In genomic region chr1:44740179-44740617, GRCh38 we compare ENCODE assay signal across 9 cellular contexts. TPM values are rescaled to one million over a fixed set of nuclear protein-coding genes. Genes with fewer than 3 reads are reported as not detected.
DNase-seq lines count a peak whose midpoint lies in the region; ATAC-seq and TF ChIP-seq lines count a peak whose summit lies in the region.
"Had no signal": no experiment of that assay in that cellular context is flagged by ENCODE, and none has a peak within 500 bp of the region (broad histone marks: within the 10 kb centered on the region; RNA-seq: fewer than 3 reads in every experiment).

No MANE protein-coding gene starts in this region.

- peaks cover 4 to 14% (median 9%) of the 10 kb centered on the region in 5 donors for H3K4me1 ChIP-seq in subcutaneous abdominal adipose tissue (ENCODE audit: control insufficient read depth in 5 of 5, insufficient read depth in 5 of 5, low read length in 5 of 5)

- peak overlapping the region; percentile 92 for H3K27ac Mint-ChIP-seq in activated CD4-positive, alpha-beta T cell treated with anti-CD3 and anti-CD28 coated beads for 36 hours

- peak overlapping the region; percentile 98 for H3K4me3 Mint-ChIP-seq in activated CD4-positive, alpha-beta T cell treated with anti-CD3 and anti-CD28 coated beads for 36 hours

- H3K9me3 ChIP-seq in subcutaneous abdominal adipose tissue (ENCODE audit: control insufficient read depth in 5 of 5, low read length in 5 of 5), result no peaks in the 10 kb centered on the region

- H3K27ac ChIP-seq in VCaP (peak overlapping the region; percentile 69), subcutaneous abdominal adipose tissue (ENCODE audit: low read depth, low read length) (peak overlapping the region; percentile 93)

- peak overlapping the region in 2 of 5 donors; percentile 54 to 80 for H3K9ac ChIP-seq in subcutaneous abdominal adipose tissue (ENCODE audit: low read length in 5 of 5)

- no peaks in the 10 kb centered on the region for H3K27me3 Mint-ChIP-seq in activated CD4-positive, alpha-beta T cell treated with anti-CD3 and anti-CD28 coated beads for 36 hours

- H3K4me1 Mint-ChIP-seq in activated CD4-positive, alpha-beta T cell treated with anti-CD3 and anti-CD28 coated beads for 36 hours, result peaks cover 26% of the 10 kb centered on the region

- POLR2A ChIA-PET in activated CD4-positive, alpha-beta T cell treated with anti-CD3 and anti-CD28 coated beads for 36 hours (lab: Charles Lee), result interaction anchor here (1.4 to 2.3 kb wide), 4 partner anchors 10 to 79 kb away, joined by 5 to 12 read pairs (median 7); partner anchors contain the start of genes BTBD19 and DYNLT4

- ATAC-seq in activated CD4-positive, alpha-beta T cell treated with anti-CD3 and anti-CD28 coated beads for 36 hours, result no peak
- no peak for ATAC-seq in GM18868 (IDR thresholded peaks at IDR 0.05; ENCODE audit: unreplicated experiment)
- no peak for ATAC-seq in GM18520 (IDR thresholded peaks at IDR 0.05; ENCODE audit: unreplicated experiment)

- no peaks in the 10 kb centered on the region for H3K36me3 ChIP-seq in subcutaneous abdominal adipose tissue (ENCODE audit: control insufficient read depth in 5 of 5, insufficient read depth in 5 of 5, low read length in 5 of 5)

- CTCF ChIA-PET in activated CD4-positive, alpha-beta T cell treated with anti-CD3 and anti-CD28 coated beads for 36 hours (lab: Charles Lee), result interaction anchor here (0.6 to 2.2 kb wide), 4 partner anchors 9 to 45 kb away, joined by 3 to 15 read pairs (median 4); partner anchors contain the start of genes RNU5D-1 and RPS8

- H3K9me3 Mint-ChIP-seq in activated CD4-positive, alpha-beta T cell treated with anti-CD3 and anti-CD28 coated beads for 36 hours (ENCODE audit: low read depth), result no peaks in the 10 kb centered on the region

- intact Hi-C loops in activated CD4-positive, alpha-beta T cell treated with anti-CD3 and anti-CD28 coated beads for 36 hours (cut with DNase I, micrococcal nuclease), result no loop called here

- no peak for DNase-seq in activated CD4-positive, alpha-beta T cell treated with anti-CD3 and anti-CD28 coated beads for 36 hours
- DNase-seq in activated CD4-positive, alpha-beta T cell treated with anti-CD3 and anti-CD28 coated beads for 1 hour, result no peak
- no peak for DNase-seq in NCI-H510A treated with DMSO at 0.1 percent for 48 hours (lab: John Stamatoyannopoulos, UW)

- TF ChIP-seq CTCF in VCaP (conservative IDR thresholded peaks at IDR 0.05), result no peak

- no peaks in the 10 kb centered on the region for H3K27me3 ChIP-seq in subcutaneous abdominal adipose tissue (ENCODE audit: control insufficient read depth in 5 of 5, insufficient read depth in 4 of 5, low read length in 5 of 5)

- H3K4me3 ChIP-seq in iPS-11a (ENCODE audit: low read depth, low read length), result peak overlapping the region; percentile 98
- H3K4me3 ChIP-seq in subcutaneous abdominal adipose tissue (ENCODE audit: low read depth in 1 of 5, low read length in 5 of 5), result peak overlapping the region; percentile 75 to 93 (median 77)

- H3K36me3 Mint-ChIP-seq in activated CD4-positive, alpha-beta T cell treated with anti-CD3 and anti-CD28 coated beads for 36 hours (ENCODE audit: low read depth), result peaks cover 37% of the 10 kb centered on the region

RNA-seq across cellular contexts. Expression of gene KIF2C, which starts 0.6 kb away (rescaled TPM):
- 100 to 1,000 TPM; 101 to 119 TPM for total RNA-seq in activated CD4-positive, alpha-beta T cell treated with anti-CD3 and anti-CD28 coated beads for 36 hours

RNA-seq across cellular contexts. Expression of gene RNU5D-1, which starts 9.2 kb away (rescaled TPM):
- total RNA-seq in activated CD4-positive, alpha-beta T cell treated with anti-CD3 and anti-CD28 coated beads for 36 hours, result not detected
- total RNA-seq: Daoy had no signal

RNA-seq across cellular contexts. Expression of gene RPS8, which starts 35.1 kb away (rescaled TPM):
- total RNA-seq in activated CD4-positive, alpha-beta T cell treated with anti-CD3 and anti-CD28 coated beads for 36 hours, result 1,000 to 10,000 TPM; 3,005 to 3,275 TPM

RNA-seq across cellular contexts. Expression of gene BEST4, which starts 47.8 kb away (rescaled TPM):
- under 1 TPM; 0.69 to 0.71 TPM for total RNA-seq in activated CD4-positive, alpha-beta T cell treated with anti-CD3 and anti-CD28 coated beads for 36 hours
- total RNA-seq: Daoy had no signal

RNA-seq across cellular contexts. Expression of gene PLK3, which starts 60.0 kb away (rescaled TPM):
- total RNA-seq in activated CD4-positive, alpha-beta T cell treated with anti-CD3 and anti-CD28 coated beads for 36 hours, result 10 to 100 TPM; 52.1 to 52.7 TPM
